ENCODE assay signal across 11 cellular contexts in the genomic region with DNA sequence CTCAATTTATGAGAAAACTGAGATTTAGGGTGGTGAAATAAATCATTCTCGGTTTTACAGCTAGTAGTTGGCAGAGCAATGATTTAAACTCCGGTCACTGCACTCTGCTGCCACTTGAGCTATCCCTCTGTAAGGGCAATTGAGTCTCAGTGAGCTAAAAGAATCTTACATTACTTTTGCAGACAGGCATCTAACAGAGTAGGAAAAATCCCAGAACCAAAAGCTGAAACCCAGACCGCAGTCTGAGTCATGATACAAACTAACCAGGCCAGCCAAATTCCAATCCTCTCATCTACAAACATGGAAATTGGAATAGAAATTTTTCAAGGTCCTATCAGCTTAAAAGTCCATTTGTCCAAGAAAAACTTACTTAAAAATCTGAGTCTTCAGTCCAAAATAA.
A peak's percentile ranks its signal among the peaks of the same experiment; 100 is the strongest.
DNase-seq lines count a peak whose midpoint lies in the region; ATAC-seq and TF ChIP-seq lines count a peak whose summit lies in the region.
"Had no signal": no experiment of that assay in that cellular context is flagged by ENCODE, and none has a peak within 500 bp of the region (broad histone marks: within the 10 kb centered on the region; RNA-seq: fewer than 3 reads in every experiment).

No MANE protein-coding gene starts in this region.

- H3K27ac ChIP-seq in suprapubic skin: no peak overlapping the region
- H3K27ac ChIP-seq: ovary had no signal

- DNase-seq in ELR (ENCODE audit: low read depth): peak; percentile 92
- peak; percentile 96 for DNase-seq in amniotic stem cell (lab: John Stamatoyannopoulos, UW)
- DNase-seq in left ventricle myocardium superior: no peak
- DNase-seq in suprapubic skin (ENCODE audit: low spot score in 2 of 2): no peak
- no peak for DNase-seq in globus pallidus (ENCODE audit: low spot score)
- DNase-seq: activated T-cell treated with anti-CD3 and anti-CD28 coated beads, Interleukin-2, amount 50 U/mL, for 24 hours; stimulated activated naive CD8-positive, alpha-beta T cell treated with anti-CD3 and anti-CD28 coated beads, Interleukin-15, Interleukin-2, amounts not matched to agents 100 U/mL and 50 U/mL, for 24 hours had no signal

- H3K9me3 ChIP-seq in skeletal muscle satellite cell (replicated peaks; ENCODE audit: low read length) (no peaks in the 10 kb centered on the region), suprapubic skin (no peaks in the 10 kb centered on the region)
- H3K9me3 ChIP-seq: ovary had no signal

- peak overlapping the region; percentile 61 for H3K4me2 ChIP-seq in skeletal muscle satellite cell (ENCODE audit: low read length)

- peak overlapping the region; percentile 50 for H3K9ac ChIP-seq in skeletal muscle satellite cell (ENCODE audit: low read depth, low read length)

- no peak for TF ChIP-seq POLR2A in suprapubic skin (IDR thresholded peaks at IDR 0.05)

- peak; percentile 93 for ATAC-seq in left ventricle myocardium superior
- ATAC-seq in HG03439 (IDR thresholded peaks at IDR 0.05; ENCODE audit: unreplicated experiment): no peak
- ATAC-seq in GM18502 (IDR thresholded peaks at IDR 0.05; ENCODE audit: poor library complexity, unreplicated experiment): no peak
- ATAC-seq: stimulated activated naive CD8-positive, alpha-beta T cell treated with anti-CD3 and anti-CD28 coated beads, Interleukin-15, Interleukin-2, amounts not matched to agents 100 U/mL and 50 U/mL, for 24 hours had no signal

- 43% methylated on average over 3 of the region's 3 CpGs for WGBS in suprapubic skin

- no peak overlapping the region for H3K4me3 ChIP-seq in skeletal muscle satellite cell (ENCODE audit: low read length)
- H3K4me3 ChIP-seq in suprapubic skin: no peak overlapping the region
- H3K4me3 ChIP-seq: ovary had no signal

- peaks cover 53% of the 10 kb centered on the region for H3K4me1 ChIP-seq in skeletal muscle satellite cell (ENCODE audit: control insufficient read depth, insufficient read depth, low read length)
- no peaks in the 10 kb centered on the region for H3K4me1 ChIP-seq in suprapubic skin

- H3K36me3 ChIP-seq in skeletal muscle satellite cell (ENCODE audit: insufficient read depth, low read length) (no peaks in the 10 kb centered on the region), suprapubic skin (no peaks in the 10 kb centered on the region)
- H3K36me3 ChIP-seq: ovary had no signal

- no peak for TF ChIP-seq CTCF in suprapubic skin (IDR thresholded peaks at IDR 0.05)

- no peaks in the 10 kb centered on the region for H3K27me3 ChIP-seq in skeletal muscle satellite cell (ENCODE audit: control insufficient read depth, insufficient read depth, low read length)
- H3K27me3 ChIP-seq in suprapubic skin: no peaks in the 10 kb centered on the region
- H3K27me3 ChIP-seq: ovary had no signal

- intact Hi-C loops in left ventricle myocardium superior (cut with micrococcal nuclease): no loop called here

- TF ChIP-seq EP300 in suprapubic skin (IDR thresholded peaks at IDR 0.05): no peak

Comparison
In these comparisons a context has a peak if more than half of its experiments do, and no peak if none do; other contexts are left out.
1. DNase-seq: peak in ELR (single experiment) and amniotic stem cell (single experiment); none in left ventricle myocardium superior (single experiment), suprapubic skin (0 of 2) and globus pallidus (single experiment).